29 cellular contexts compared by ENCODE assay signal in the genomic region with DNA sequence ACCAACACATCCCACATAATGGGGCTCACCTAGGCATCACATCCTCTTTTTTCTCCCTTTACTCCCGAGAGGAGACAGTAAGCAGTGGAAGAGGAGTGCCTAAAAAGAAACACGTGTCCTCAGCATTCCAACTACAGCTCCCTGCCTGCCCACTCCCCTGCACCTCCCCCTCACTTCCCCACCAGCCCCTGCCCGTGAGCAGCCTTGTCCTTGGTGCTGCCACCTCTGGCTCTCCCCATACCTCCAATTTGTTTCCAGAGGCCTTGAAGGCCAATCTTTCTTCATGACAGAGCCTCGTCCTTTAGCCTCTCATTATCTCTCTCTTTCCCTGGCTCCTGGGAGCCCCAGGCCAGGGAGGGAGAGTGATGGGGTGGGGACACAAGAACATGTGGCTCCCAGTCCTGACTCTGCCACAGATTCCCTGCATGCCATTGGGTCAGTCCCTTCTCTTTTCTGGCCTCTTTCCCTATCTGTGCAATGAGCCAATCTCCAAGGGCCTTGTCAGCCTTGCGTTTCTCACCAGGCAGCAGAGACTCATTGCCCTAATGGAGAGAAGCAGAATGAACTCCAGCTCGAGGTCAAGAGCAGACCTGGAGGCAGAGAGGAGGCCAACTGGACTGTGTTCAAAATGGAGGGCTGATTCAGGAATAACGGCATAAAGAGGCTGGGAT.
"Had no signal": no experiment of that assay in that cellular context is flagged by ENCODE, and none has a peak within 500 bp of the region (broad histone marks: within the 10 kb centered on the region; RNA-seq: fewer than 3 reads in every experiment).

No MANE protein-coding gene starts in this region.

- H3K4me3 ChIP-seq: colonic mucosa, dorsolateral prefrontal cortex, esophagus muscularis mucosa, gastrocnemius medialis, mucosa of descending colon, right lobe of liver, smooth muscle cell, transverse colon had no signal

- ATAC-seq: activated CD8-positive, alpha-beta memory T cell treated with anti-CD3 and anti-CD28 coated beads, Interleukin-2, amount 10 ng/mL, durations not matched to agents 7 days and 5 days; activated CD8-positive, alpha-beta T cell treated with anti-CD3 and anti-CD28 coated beads for 36 hours; effector memory CD8-positive, alpha-beta T cell; gastrocnemius medialis; mucosa of descending colon; right lobe of liver; stimulated activated memory B cell treated with anti-CD40 and anti-IgM and Interleukin-4, amounts not matched to agents 10 μg/mL and 1 μg/mL and 100 μg/mL, for 72 hours had no signal

- H3K36me3 ChIP-seq: brain microvascular endothelial cell, colonic mucosa, esophagus muscularis mucosa, gastrocnemius medialis, right lobe of liver, transverse colon had no signal

- H3K27me3 ChIP-seq: brain microvascular endothelial cell, esophagus muscularis mucosa, gastrocnemius medialis, right lobe of liver, transverse colon had no signal

- H3K27ac Mint-ChIP-seq: activated CD4-positive, alpha-beta T cell treated with anti-CD3 and anti-CD28 coated beads, Interleukin-2, amount 10 ng/mL, durations not matched to agents 7 days and 5 days; activated CD8-positive, alpha-beta memory T cell treated with anti-CD3 and anti-CD28 coated beads, Interleukin-2, amount 10 ng/mL, durations not matched to agents 7 days and 5 days; activated CD8-positive, alpha-beta T cell treated with anti-CD3 and anti-CD28 coated beads for 36 hours; activated T-helper 1 cell treated with anti-CD3 and anti-CD28 coated beads, Interleukin-12 subunit alpha, Interleukin-12 subunit beta, Interleukin-2, Interleukin-4 antibody, amounts not matched to agents 30 ng/mL and 10 ng/mL and 1 ng/mL, durations not matched to agents 14 hours and 24 hours and 36 hours; effector memory CD8-positive, alpha-beta T cell; immature natural killer cell; memory B cell; nephron progenitor cell; stimulated activated memory B cell treated with anti-CD40 and anti-IgM and Interleukin-4, amounts not matched to agents 10 μg/mL and 1 μg/mL and 100 μg/mL, for 72 hours had no signal

- DNase-seq: activated CD4-positive, alpha-beta T cell treated with anti-CD3 and anti-CD28 coated beads, Interleukin-2, amount 10 ng/mL, durations not matched to agents 7 days and 5 days; activated CD4-positive, CD25-positive, alpha-beta regulatory T cell treated with anti-CD3 and anti-CD28 coated beads, Interleukin-2, amount 50 U/mL, for 72 hours; activated CD8-positive, alpha-beta memory T cell treated with anti-CD3 and anti-CD28 coated beads, Interleukin-2, amount 10 ng/mL, durations not matched to agents 7 days and 5 days; activated CD8-positive, alpha-beta T cell treated with anti-CD3 and anti-CD28 coated beads for 36 hours; activated gamma-delta T cell; activated naive CD4-positive, alpha-beta T cell treated with anti-CD3 and anti-CD28 coated beads, Interleukin-2, amount 50 U/mL, for 16 hours; activated T-cell treated with anti-CD3 and anti-CD28 coated beads for 4 hours; brain microvascular endothelial cell; colonic mucosa; effector memory CD8-positive, alpha-beta T cell; gastrocnemius medialis; head of caudate nucleus; immature natural killer cell; kidney glomerular epithelial cell; mucosa of descending colon; nephron progenitor cell; nucleus accumbens; right lobe of liver; stimulated activated CD4-positive, alpha-beta T cell treated with anti-CD3 and anti-CD28 coated beads, Interleukin-15, amount 100 ng/mL, for 24 hours; transverse colon had no signal

- H3K27ac ChIP-seq: brain microvascular endothelial cell, colonic mucosa, dorsolateral prefrontal cortex, esophagus muscularis mucosa, gastrocnemius medialis, parathyroid adenoma, right lobe of liver, transverse colon, VCaP had no signal

- H3K4me1 ChIP-seq: colonic mucosa, esophagus muscularis mucosa, gastrocnemius medialis, parathyroid adenoma, right lobe of liver, transverse colon had no signal

- H3K36me3 Mint-ChIP-seq: activated CD8-positive, alpha-beta memory T cell treated with anti-CD3 and anti-CD28 coated beads, Interleukin-2, amount 10 ng/mL, durations not matched to agents 7 days and 5 days; immature natural killer cell; memory B cell; stimulated activated memory B cell treated with anti-CD40 and anti-IgM and Interleukin-4, amounts not matched to agents 10 μg/mL and 1 μg/mL and 100 μg/mL, for 72 hours had no signal

- H3K9me3 Mint-ChIP-seq: activated CD4-positive, alpha-beta T cell treated with anti-CD3 and anti-CD28 coated beads, Interleukin-2, amount 10 ng/mL, durations not matched to agents 7 days and 5 days; activated CD8-positive, alpha-beta T cell treated with anti-CD3 and anti-CD28 coated beads for 36 hours; activated T-helper 1 cell treated with anti-CD3 and anti-CD28 coated beads, Interleukin-12 subunit alpha, Interleukin-12 subunit beta, Interleukin-2, Interleukin-4 antibody, amounts not matched to agents 30 ng/mL and 10 ng/mL and 1 ng/mL, durations not matched to agents 14 hours and 24 hours and 36 hours; central memory CD8-positive, alpha-beta T cell; effector memory CD8-positive, alpha-beta T cell; memory B cell; stimulated activated memory B cell treated with anti-CD40 and anti-IgM and Interleukin-4, amounts not matched to agents 10 μg/mL and 1 μg/mL and 100 μg/mL, for 72 hours had no signal

- H3K27me3 Mint-ChIP-seq: activated CD4-positive, alpha-beta T cell treated with anti-CD3 and anti-CD28 coated beads, Interleukin-2, amount 10 ng/mL, durations not matched to agents 7 days and 5 days; activated CD8-positive, alpha-beta memory T cell treated with anti-CD3 and anti-CD28 coated beads, Interleukin-2, amount 10 ng/mL, durations not matched to agents 7 days and 5 days; activated CD8-positive, alpha-beta T cell treated with anti-CD3 and anti-CD28 coated beads for 36 hours; central memory CD8-positive, alpha-beta T cell; effector memory CD8-positive, alpha-beta T cell; memory B cell; stimulated activated memory B cell treated with anti-CD40 and anti-IgM and Interleukin-4, amounts not matched to agents 10 μg/mL and 1 μg/mL and 100 μg/mL, for 72 hours had no signal

- H3K4me3 Mint-ChIP-seq: activated CD4-positive, alpha-beta T cell treated with anti-CD3 and anti-CD28 coated beads, Interleukin-2, amount 10 ng/mL, durations not matched to agents 7 days and 5 days; activated CD8-positive, alpha-beta memory T cell treated with anti-CD3 and anti-CD28 coated beads, Interleukin-2, amount 10 ng/mL, durations not matched to agents 7 days and 5 days; activated CD8-positive, alpha-beta T cell treated with anti-CD3 and anti-CD28 coated beads for 36 hours; activated T-helper 1 cell treated with anti-CD3 and anti-CD28 coated beads, Interleukin-12 subunit alpha, Interleukin-12 subunit beta, Interleukin-2, Interleukin-4 antibody, amounts not matched to agents 30 ng/mL and 10 ng/mL and 1 ng/mL, durations not matched to agents 14 hours and 24 hours and 36 hours; central memory CD8-positive, alpha-beta T cell; effector memory CD8-positive, alpha-beta T cell; immature natural killer cell; memory B cell; nephron progenitor cell; stimulated activated memory B cell treated with anti-CD40 and anti-IgM and Interleukin-4, amounts not matched to agents 10 μg/mL and 1 μg/mL and 100 μg/mL, for 72 hours had no signal

- H3K9ac ChIP-seq: parathyroid adenoma had no signal

- H3K4me1 Mint-ChIP-seq: activated CD4-positive, alpha-beta T cell treated with anti-CD3 and anti-CD28 coated beads, Interleukin-2, amount 10 ng/mL, durations not matched to agents 7 days and 5 days; activated CD8-positive, alpha-beta memory T cell treated with anti-CD3 and anti-CD28 coated beads, Interleukin-2, amount 10 ng/mL, durations not matched to agents 7 days and 5 days; central memory CD8-positive, alpha-beta T cell; immature natural killer cell; memory B cell; stimulated activated memory B cell treated with anti-CD40 and anti-IgM and Interleukin-4, amounts not matched to agents 10 μg/mL and 1 μg/mL and 100 μg/mL, for 72 hours had no signal

- H3K9me3 ChIP-seq: colonic mucosa, esophagus muscularis mucosa, gastrocnemius medialis, mucosa of descending colon, right lobe of liver, transverse colon had no signal
